18 cellular contexts compared by ENCODE assay signal in the genomic region with DNA sequence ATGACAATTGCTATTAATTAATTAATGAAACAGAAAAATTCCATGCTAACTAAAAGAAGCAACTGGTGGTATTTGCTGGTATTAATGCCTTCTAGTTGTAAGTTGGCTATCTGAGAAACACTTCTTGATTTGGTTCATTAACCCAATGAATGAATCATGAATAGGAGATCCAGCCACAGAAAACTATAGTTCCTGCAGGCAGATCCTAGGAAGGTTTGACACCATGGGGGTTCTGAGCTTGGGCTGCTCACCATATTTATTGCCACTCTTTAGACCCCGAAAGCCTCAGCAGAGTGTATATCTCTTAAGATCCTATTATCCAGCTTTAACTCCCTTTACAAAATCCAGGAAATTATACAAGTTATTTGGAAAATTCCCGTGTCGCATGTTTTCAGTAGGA.
"Had no signal": no experiment of that assay in that cellular context is flagged by ENCODE, and none has a peak within 500 bp of the region (broad histone marks: within the 10 kb centered on the region; RNA-seq: fewer than 3 reads in every experiment).

No MANE protein-coding gene starts in this region.

- H3K27ac ChIP-seq: body of pancreas, psoas muscle, testis had no signal

- H3K9me3 Mint-ChIP-seq: activated B cell treated with CpG ODN at 0.5 μM for 24 hours; activated T-helper 2 cell treated with anti-CD3 and anti-CD28 coated beads, Interferon-gamma antibody, Interleukin-2, Interleukin-4, amounts not matched to agents 10 μg/mL and 5 μg/mL and 100 μg/mL, durations not matched to agents 14 hours and 24 hours and 36 hours; central memory CD8-positive, alpha-beta T cell; effector memory CD8-positive, alpha-beta T cell; natural killer cell treated with Interleukin-12 subunit alpha and Interleukin-12 subunit beta and Interleukin-15 and Interleukin-18, amount 100 ng/mL, for 72 hours; stimulated activated naive CD8-positive, alpha-beta T cell treated with anti-CD3 and anti-CD28 coated beads, Interleukin-15, Interleukin-2, amounts not matched to agents 100 ng/mL and 50 ng/mL, for 24 hours; T-helper 1 cell treated with Interleukin-12 subunit alpha and Interleukin-12 subunit beta and Interleukin-4 antibody, amounts not matched to agents 30 μg/mL and 1 μg/mL, for 36 hours had no signal

- H3K36me3 Mint-ChIP-seq: natural killer cell treated with Interleukin-12 subunit alpha and Interleukin-12 subunit beta and Interleukin-15 and Interleukin-18, amount 100 ng/mL, for 72 hours had no signal

- H3K27ac Mint-ChIP-seq: activated B cell treated with CpG ODN at 0.5 μM for 24 hours; activated T-helper 2 cell treated with anti-CD3 and anti-CD28 coated beads, Interferon-gamma antibody, Interleukin-2, Interleukin-4, amounts not matched to agents 10 μg/mL and 5 μg/mL and 100 μg/mL, durations not matched to agents 14 hours and 24 hours and 36 hours; effector memory CD8-positive, alpha-beta T cell; natural killer cell treated with Interleukin-12 subunit alpha and Interleukin-12 subunit beta and Interleukin-15 and Interleukin-18, amount 100 ng/mL, for 72 hours; stimulated activated naive CD8-positive, alpha-beta T cell treated with anti-CD3 and anti-CD28 coated beads, Interleukin-15, Interleukin-2, amounts not matched to agents 100 ng/mL and 50 ng/mL, for 24 hours; T-helper 1 cell treated with Interleukin-12 subunit alpha and Interleukin-12 subunit beta and Interleukin-4 antibody, amounts not matched to agents 30 μg/mL and 1 μg/mL, for 36 hours had no signal

- H3K4me3 ChIP-seq: body of pancreas, lung, psoas muscle, testis had no signal

- ATAC-seq: body of pancreas; effector memory CD8-positive, alpha-beta T cell; left cardiac atrium; natural killer cell treated with Interleukin-12 subunit alpha and Interleukin-12 subunit beta and Interleukin-15 and Interleukin-18, amount 100 ng/mL, for 72 hours; psoas muscle had no signal

- DNase-seq: activated B cell treated with CpG ODN at 0.5 μM for 24 hours; activated CD4-positive, alpha-beta T cell treated with anti-CD3 and anti-CD28 coated beads, Interleukin-2, amount 50 U/mL, for 1 hour; activated naive CD4-positive, alpha-beta T cell treated with anti-CD3 and anti-CD28 coated beads, Interleukin-2, amount 50 U/mL, for 16 hours; activated T-cell treated with anti-CD3 and anti-CD28 coated beads for 4 hours; body of pancreas; effector memory CD8-positive, alpha-beta T cell; hypothalamus; left cardiac atrium; nucleus accumbens; psoas muscle; stimulated activated CD4-positive, alpha-beta T cell treated with anti-CD3 and anti-CD28 coated beads, Interleukin-4, amount 100 ng/mL, for 24 hours; testis had no signal

- H3K4me3 Mint-ChIP-seq: activated B cell treated with CpG ODN at 0.5 μM for 24 hours; central memory CD8-positive, alpha-beta T cell; effector memory CD8-positive, alpha-beta T cell; natural killer cell treated with Interleukin-12 subunit alpha and Interleukin-12 subunit beta and Interleukin-15 and Interleukin-18, amount 100 ng/mL, for 72 hours; stimulated activated naive CD8-positive, alpha-beta T cell treated with anti-CD3 and anti-CD28 coated beads, Interleukin-15, Interleukin-2, amounts not matched to agents 100 ng/mL and 50 ng/mL, for 24 hours; T-helper 1 cell treated with Interleukin-12 subunit alpha and Interleukin-12 subunit beta and Interleukin-4 antibody, amounts not matched to agents 30 μg/mL and 1 μg/mL, for 36 hours had no signal

- H3K4me1 Mint-ChIP-seq: activated B cell treated with CpG ODN at 0.5 μM for 24 hours; central memory CD8-positive, alpha-beta T cell had no signal

- H3K27me3 ChIP-seq: body of pancreas, testis had no signal

- H3K27me3 Mint-ChIP-seq: activated B cell treated with CpG ODN at 0.5 μM for 24 hours; stimulated activated naive CD8-positive, alpha-beta T cell treated with anti-CD3 and anti-CD28 coated beads, Interleukin-15, Interleukin-2, amounts not matched to agents 100 ng/mL and 50 ng/mL, for 24 hours had no signal
